19 cellular contexts compared by ENCODE assay signal in genomic region chr6:145733207-145733606, GRCh38. TPM values are rescaled to one million over a fixed set of nuclear protein-coding genes. Genes with fewer than 3 reads are reported as not detected.
DNase-seq lines count a peak whose midpoint lies in the region; ATAC-seq, FAIRE-seq and TF ChIP-seq lines count a peak whose summit lies in the region.
"Had no signal": no experiment of that assay in that cellular context is flagged by ENCODE, and none has a peak within 500 bp of the region (broad histone marks: within the 10 kb centered on the region; RNA-seq: fewer than 3 reads in every experiment).

No MANE protein-coding gene starts in this region.

- no peaks in the 10 kb centered on the region for H3K36me3 Mint-ChIP-seq in MCF 10A (ENCODE audit: insufficient read depth, unreplicated experiment)

- intact Hi-C loops in MCF 10A (cut with micrococcal nuclease), result loop anchor here (10.0 kb wide), 2 partner anchors 812 to 972 kb away; partner anchors contain the start of gene RAB32
- intact Hi-C loops in breast epithelium (cut with DNase I; ENCODE audit: low total_unique reads), result loop anchor here (5.0 kb wide), 1 partner anchor 369 kb away; no protein-coding TSS in a partner anchor
- intact Hi-C loops in left colon (cut with DNase I, micrococcal nuclease), result loop anchor here in 1 of 2 donors (10.0 kb wide), 1 partner anchor 152 kb away; no protein-coding TSS in a partner anchor

- CTCF ChIA-PET in MCF 10A (lab: Yijun Ruan, JAX), result interaction anchor here (0.6 to 3.0 kb wide), 6 partner anchors 11 to 1085 kb away, joined by 3 to 24 read pairs (median 4); partner anchors contain the start of gene FBXO30

- no peak overlapping the region for H3K4me3 ChIP-seq in breast epithelium
- H3K4me3 ChIP-seq: coronary artery had no signal

- H3K4me1 Mint-ChIP-seq in MCF 10A (ENCODE audit: insufficient read depth, unreplicated experiment), result no peaks in the 10 kb centered on the region

- H3K27ac ChIP-seq in breast epithelium (no peak overlapping the region), foreskin keratinocyte (no peak overlapping the region)
- H3K27ac ChIP-seq: coronary artery, SJSA1 had no signal

- FAIRE-seq in RCC 7860 (lab: Jason Lieb, UNC), result peak; percentile 34

- no peaks in the 10 kb centered on the region for H3K36me3 ChIP-seq in breast epithelium
- H3K36me3 ChIP-seq: SJSA1 had no signal

- peaks cover 10% of the 10 kb centered on the region for H3K9me3 Mint-ChIP-seq in MCF 10A (ENCODE audit: unreplicated experiment)

- no TSS peak for BruUV-seq in MCF 10A (replicated peaks; lab: Mats Ljungman, UMichigan)

- H3K27ac Mint-ChIP-seq in MCF 10A (ENCODE audit: low read depth, unreplicated experiment), result no peak overlapping the region

- ATAC-seq in foreskin keratinocyte (no peak), HG02642 (IDR thresholded peaks at IDR 0.05; ENCODE audit: poor library complexity, unreplicated experiment) (no peak), left colon (no peak)
- ATAC-seq: activated CD4-positive, CD25-positive, alpha-beta regulatory T cell treated with anti-CD3 and anti-CD28 coated beads, Interleukin-2, amount 50 U/mL, for 24 hours; PC-3 had no signal

- no peak for TF ChIP-seq POLR2A in breast epithelium (IDR thresholded peaks at IDR 0.05)

- TF ChIP-seq CTCF in MCF 10A (IDR thresholded peaks at IDR 0.05; ENCODE audit: unreplicated experiment) (peak; percentile 6), breast epithelium (IDR thresholded peaks at IDR 0.05) (no peak), foreskin keratinocyte (conservative IDR thresholded peaks at IDR 0.05) (peak; percentile 41)

- H3K9me3 ChIP-seq in breast epithelium, result peaks cover 11% of the 10 kb centered on the region in 2 donors
- H3K9me3 ChIP-seq: SJSA1 had no signal

- H3K4me3 Mint-ChIP-seq in MCF 10A (ENCODE audit: unreplicated experiment), result no peak overlapping the region

- H3K4me1 ChIP-seq in breast epithelium (no peaks in the 10 kb centered on the region), foreskin keratinocyte (peaks cover 10% of the 10 kb centered on the region)

- no peak for DNase-seq in MCF 10A (ENCODE audit: unreplicated experiment)
- DNase-seq in breast epithelium (ENCODE audit: low spot score in 2 of 2), result no peak
- DNase-seq in RCC 7860 (ENCODE audit: low spot score), result no peak
- DNase-seq in foreskin keratinocyte, result no peak
- DNase-seq in GM03348 (ENCODE audit: low spot score), result no peak
- DNase-seq in T1000 (lab: John Stamatoyannopoulos, UW), result no peak
- DNase-seq in left colon, result no peak
- DNase-seq: activated T-cell treated with anti-CD3 and anti-CD28 coated beads, Interleukin-2, amount 50 U/mL, for 48 hours; CD4-positive, alpha-beta memory T cell; hippocampal formation; NCI-H2171 treated with DMSO at 0.1 percent for 48 hours; PC-3; stimulated activated CD4-positive, alpha-beta T cell treated with anti-CD3 and anti-CD28 coated beads, Interleukin-4, amount 100 ng/mL, for 4 hours had no signal

- H3K27me3 ChIP-seq in breast epithelium (no peaks in the 10 kb centered on the region), foreskin keratinocyte (no peaks in the 10 kb centered on the region)
- H3K27me3 ChIP-seq: SJSA1 had no signal

- no peaks in the 10 kb centered on the region for H3K27me3 Mint-ChIP-seq in MCF 10A (ENCODE audit: insufficient read depth, unreplicated experiment)
- H3K27me3 Mint-ChIP-seq: activated naive CD8-positive, alpha-beta T cell; CD4-positive, alpha-beta memory T cell; progenitor cell of endocrine pancreas had no signal

- POLR2A ChIA-PET in MCF 10A (lab: Yijun Ruan, JAX), result interaction anchor here (0.5 to 7.1 kb wide), 7 partner anchors 34 to 203 kb away, joined by 3 to 158 read pairs (median 3); partner anchors contain the start of gene FBXO30

RNA-seq across cellular contexts. Expression of gene EPM2A, which starts 2.1 kb away (rescaled TPM):
- 4.8 and 5.1 TPM in 2 replicates for total RNA-seq in MCF 10A (2022)
- 10 to 100 TPM; 14.1 to 19.5 (median 15.7) TPM for total RNA-seq in breast epithelium
- total RNA-seq in foreskin keratinocyte, result 2.2 and 2.4 TPM in 2 replicates
- 1.2 and 1.6 TPM in 2 replicates for polyA plus RNA-seq in foreskin keratinocyte
- total RNA-seq in left colon, result 1 to 10 TPM; 4.3 to 7.6 TPM

Comparison
In these comparisons a context has a peak if more than half of its experiments do, and no peak if none do; other contexts are left out.
1. CTCF ChIP-seq: peak in MCF 10A (single experiment) and foreskin keratinocyte (single experiment); none in breast epithelium (0 of 3).